In genomic region chr7:130205084-130205947, GRCh38 we compare ENCODE assay signal across 1 cellular context.
TF ChIP-seq lines count a peak whose summit lies in the region.

Gene TMEM209, minus strand, starts transcription at chr7:130205406. Its CDS starts 31 bp downstream, at chr7:130205375.

TF ChIP-seq in HepG2, 621 proteins besides CTCF, POLR2A, EP300 and RAD21 (continued from another document and continues in another):
- no peak for TF ChIP-seq ZBTB39 (CRISPR knock-in tag; IDR thresholded peaks at IDR 0.05)
- TF ChIP-seq JUND (CRISPR knock-in tag; IDR thresholded peaks at IDR 0.05), result no peak
- no peak for TF ChIP-seq MAF1 (CRISPR knock-in tag; IDR thresholded peaks at IDR 0.05; ENCODE audit: borderline replicate concordance)
- TF ChIP-seq, protein P1, sequence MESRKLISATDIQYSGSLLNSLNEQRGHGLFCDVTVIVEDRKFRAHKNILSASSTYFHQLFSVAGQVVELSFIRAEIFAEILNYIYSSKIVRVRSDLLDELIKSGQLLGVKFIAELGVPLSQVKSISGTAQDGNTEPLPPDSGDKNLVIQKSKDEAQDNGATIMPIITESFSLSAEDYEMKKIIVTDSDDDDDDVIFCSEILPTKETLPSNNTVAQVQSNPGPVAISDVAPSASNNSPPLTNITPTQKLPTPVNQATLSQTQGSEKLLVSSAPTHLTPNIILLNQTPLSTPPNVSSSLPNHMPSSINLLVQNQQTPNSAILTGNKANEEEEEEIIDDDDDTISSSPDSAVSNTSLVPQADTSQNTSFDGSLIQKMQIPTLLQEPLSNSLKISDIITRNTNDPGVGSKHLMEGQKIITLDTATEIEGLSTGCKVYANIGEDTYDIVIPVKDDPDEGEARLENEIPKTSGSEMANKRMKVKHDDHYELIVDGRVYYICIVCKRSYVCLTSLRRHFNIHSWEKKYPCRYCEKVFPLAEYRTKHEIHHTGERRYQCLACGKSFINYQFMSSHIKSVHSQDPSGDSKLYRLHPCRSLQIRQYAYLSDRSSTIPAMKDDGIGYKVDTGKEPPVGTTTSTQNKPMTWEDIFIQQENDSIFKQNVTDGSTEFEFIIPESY (CRISPR knock-in tag; IDR thresholded peaks at IDR 0.05), result no peak
- 0 out of 2 replicates have a peak, but pooled peaks have one; percentile 46 for TF ChIP-seq ZNF619 (CRISPR knock-in tag; IDR thresholded peaks at IDR 0.05)
- peak; percentile 88; the same call in 1 of the 2 replicates for TF ChIP-seq NFKB2 (CRISPR knock-in tag; IDR thresholded peaks at IDR 0.05; ENCODE audit: borderline replicate concordance)
- no peak for TF ChIP-seq FOXC1 (CRISPR knock-in tag; IDR thresholded peaks at IDR 0.05; ENCODE audit: borderline replicate concordance)
- no peak for TF ChIP-seq NFIB (CRISPR knock-in tag; IDR thresholded peaks at IDR 0.05; ENCODE audit: borderline replicate concordance)
- no peak for TF ChIP-seq FOXA1 (IDR thresholded peaks at IDR 0.05)
- TF ChIP-seq FOXA1 (CRISPR knock-in tag; IDR thresholded peaks at IDR 0.05), result no peak
- TF ChIP-seq ZBTB14 (CRISPR knock-in tag; IDR thresholded peaks at IDR 0.05), result no peak
- TF ChIP-seq ZNF564 (CRISPR knock-in tag; IDR thresholded peaks at IDR 0.05), result no peak
- no peak for TF ChIP-seq HNRNPK (IDR thresholded peaks at IDR 0.05; ENCODE audit: low read depth, low read length, poor library complexity, severe bottlenecking)
- no peak for TF ChIP-seq NR2F6 (IDR thresholded peaks at IDR 0.05)
- TF ChIP-seq NR2F6 (CRISPR knock-in tag; IDR thresholded peaks at IDR 0.05), result no peak
- TF ChIP-seq KDM3A (CRISPR knock-in tag; IDR thresholded peaks at IDR 0.05; ENCODE audit: low read depth), result peak; percentile 40; the same call in 1 of the 2 replicates
- TF ChIP-seq, protein P2, sequence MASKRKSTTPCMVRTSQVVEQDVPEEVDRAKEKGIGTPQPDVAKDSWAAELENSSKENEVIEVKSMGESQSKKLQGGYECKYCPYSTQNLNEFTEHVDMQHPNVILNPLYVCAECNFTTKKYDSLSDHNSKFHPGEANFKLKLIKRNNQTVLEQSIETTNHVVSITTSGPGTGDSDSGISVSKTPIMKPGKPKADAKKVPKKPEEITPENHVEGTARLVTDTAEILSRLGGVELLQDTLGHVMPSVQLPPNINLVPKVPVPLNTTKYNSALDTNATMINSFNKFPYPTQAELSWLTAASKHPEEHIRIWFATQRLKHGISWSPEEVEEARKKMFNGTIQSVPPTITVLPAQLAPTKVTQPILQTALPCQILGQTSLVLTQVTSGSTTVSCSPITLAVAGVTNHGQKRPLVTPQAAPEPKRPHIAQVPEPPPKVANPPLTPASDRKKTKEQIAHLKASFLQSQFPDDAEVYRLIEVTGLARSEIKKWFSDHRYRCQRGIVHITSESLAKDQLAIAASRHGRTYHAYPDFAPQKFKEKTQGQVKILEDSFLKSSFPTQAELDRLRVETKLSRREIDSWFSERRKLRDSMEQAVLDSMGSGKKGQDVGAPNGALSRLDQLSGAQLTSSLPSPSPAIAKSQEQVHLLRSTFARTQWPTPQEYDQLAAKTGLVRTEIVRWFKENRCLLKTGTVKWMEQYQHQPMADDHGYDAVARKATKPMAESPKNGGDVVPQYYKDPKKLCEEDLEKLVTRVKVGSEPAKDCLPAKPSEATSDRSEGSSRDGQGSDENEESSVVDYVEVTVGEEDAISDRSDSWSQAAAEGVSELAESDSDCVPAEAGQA (IDR thresholded peaks at IDR 0.05; ENCODE audit: low read depth), result no peak
- TF ChIP-seq, protein P2 (CRISPR knock-in tag; IDR thresholded peaks at IDR 0.05; ENCODE audit: borderline replicate concordance), result no peak
- no peak for TF ChIP-seq KLF15 (CRISPR knock-in tag; IDR thresholded peaks at IDR 0.05; ENCODE audit: borderline replicate concordance)
- 0 out of 2 replicates have a peak, but pooled peaks have one; percentile 34 for TF ChIP-seq ZMYM2 (CRISPR knock-in tag; IDR thresholded peaks at IDR 0.05)
- no peak for TF ChIP-seq DBP (CRISPR knock-in tag; IDR thresholded peaks at IDR 0.05; ENCODE audit: not compliant biosample characterization)
- TF ChIP-seq, protein P3, sequence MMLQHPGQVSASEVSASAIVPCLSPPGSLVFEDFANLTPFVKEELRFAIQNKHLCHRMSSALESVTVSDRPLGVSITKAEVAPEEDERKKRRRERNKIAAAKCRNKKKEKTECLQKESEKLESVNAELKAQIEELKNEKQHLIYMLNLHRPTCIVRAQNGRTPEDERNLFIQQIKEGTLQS (CRISPR knock-in tag; IDR thresholded peaks at IDR 0.05), result no peak
- TF ChIP-seq HNRNPH1 (optimal IDR thresholded peaks at IDR 0.05; ENCODE audit: low read depth, low read length), result no peak
- TF ChIP-seq SRSF9 (IDR thresholded peaks at IDR 0.05; ENCODE audit: borderline replicate concordance, insufficient read depth, low read depth, low read length, poor library complexity, severe bottlenecking), result no peak
- TF ChIP-seq, protein P4, sequence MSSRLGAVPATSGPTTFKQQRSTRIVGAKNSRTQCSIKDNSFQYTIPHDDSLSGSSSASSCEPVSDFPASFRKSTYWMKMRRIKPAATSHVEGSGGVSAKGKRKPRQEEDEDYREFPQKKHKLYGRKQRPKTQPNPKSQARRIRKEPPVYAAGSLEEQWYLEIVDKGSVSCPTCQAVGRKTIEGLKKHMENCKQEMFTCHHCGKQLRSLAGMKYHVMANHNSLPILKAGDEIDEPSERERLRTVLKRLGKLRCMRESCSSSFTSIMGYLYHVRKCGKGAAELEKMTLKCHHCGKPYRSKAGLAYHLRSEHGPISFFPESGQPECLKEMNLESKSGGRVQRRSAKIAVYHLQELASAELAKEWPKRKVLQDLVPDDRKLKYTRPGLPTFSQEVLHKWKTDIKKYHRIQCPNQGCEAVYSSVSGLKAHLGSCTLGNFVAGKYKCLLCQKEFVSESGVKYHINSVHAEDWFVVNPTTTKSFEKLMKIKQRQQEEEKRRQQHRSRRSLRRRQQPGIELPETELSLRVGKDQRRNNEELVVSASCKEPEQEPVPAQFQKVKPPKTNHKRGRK (CRISPR knock-in tag; IDR thresholded peaks at IDR 0.05), result no peak
- no peak for TF ChIP-seq NFE2L1 (CRISPR knock-in tag; IDR thresholded peaks at IDR 0.05; ENCODE audit: borderline replicate concordance)
- no peak for TF ChIP-seq SNRNP70 (IDR thresholded peaks at IDR 0.05; ENCODE audit: low read depth, low read length)
- TF ChIP-seq RNF2 (conservative IDR thresholded peaks at IDR 0.05; ENCODE audit: low read depth), result no peak
- no peak for TF ChIP-seq POLR2AphosphoS2 (IDR thresholded peaks at IDR 0.05; ENCODE audit: low read depth, low read length)
- TF ChIP-seq JARID2 (CRISPR knock-in tag; IDR thresholded peaks at IDR 0.05; ENCODE audit: insufficient replicate concordance), result peak; percentile 30
- TF ChIP-seq ZNF136 (CRISPR knock-in tag; IDR thresholded peaks at IDR 0.05; ENCODE audit: low read depth), result peak; percentile 86; the same call in 1 of the 2 replicates
- peak; percentile 78; the same call in 1 of the 2 replicates for TF ChIP-seq FOXK1 (CRISPR knock-in tag; IDR thresholded peaks at IDR 0.05; ENCODE audit: borderline replicate concordance, low read depth)
- TF ChIP-seq SAP130 (CRISPR knock-in tag; IDR thresholded peaks at IDR 0.05; ENCODE audit: low read depth), result peak; percentile 95
- no peak for TF ChIP-seq ZNF260 (CRISPR knock-in tag; IDR thresholded peaks at IDR 0.05; ENCODE audit: borderline replicate concordance, low read depth)
- TF ChIP-seq ZBTB4 (CRISPR knock-in tag; IDR thresholded peaks at IDR 0.05; ENCODE audit: borderline replicate concordance), result no peak
- TF ChIP-seq, protein P5, sequence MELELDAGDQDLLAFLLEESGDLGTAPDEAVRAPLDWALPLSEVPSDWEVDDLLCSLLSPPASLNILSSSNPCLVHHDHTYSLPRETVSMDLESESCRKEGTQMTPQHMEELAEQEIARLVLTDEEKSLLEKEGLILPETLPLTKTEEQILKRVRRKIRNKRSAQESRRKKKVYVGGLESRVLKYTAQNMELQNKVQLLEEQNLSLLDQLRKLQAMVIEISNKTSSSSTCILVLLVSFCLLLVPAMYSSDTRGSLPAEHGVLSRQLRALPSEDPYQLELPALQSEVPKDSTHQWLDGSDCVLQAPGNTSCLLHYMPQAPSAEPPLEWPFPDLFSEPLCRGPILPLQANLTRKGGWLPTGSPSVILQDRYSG (CRISPR knock-in tag; IDR thresholded peaks at IDR 0.05), result no peak
- TF ChIP-seq SNAPC2 (CRISPR knock-in tag; IDR thresholded peaks at IDR 0.05), result no peak
- TF ChIP-seq ZNF768 (CRISPR knock-in tag; IDR thresholded peaks at IDR 0.05), result peak; percentile 40; the same call in 1 of the 2 replicates
- no peak for TF ChIP-seq ZNF138 (CRISPR knock-in tag; IDR thresholded peaks at IDR 0.05; ENCODE audit: low read depth)
- peak; percentile 96 for TF ChIP-seq ELF1 (CRISPR knock-in tag; IDR thresholded peaks at IDR 0.05)
- TF ChIP-seq SMYD3 (CRISPR knock-in tag; IDR thresholded peaks at IDR 0.05), result peak; percentile 44; the same call in 1 of the 2 replicates
- peak; percentile 55 for TF ChIP-seq HCFC1 (IDR thresholded peaks at IDR 0.05; ENCODE audit: low read depth, low read length)
- TF ChIP-seq PHB2 (IDR thresholded peaks at IDR 0.05; ENCODE audit: partially characterized antibody), result no peak
- peak; percentile 77 for TF ChIP-seq ZSCAN31 (CRISPR knock-in tag; IDR thresholded peaks at IDR 0.05; ENCODE audit: low read depth)
- TF ChIP-seq ZC3H4 (CRISPR knock-in tag; IDR thresholded peaks at IDR 0.05; ENCODE audit: borderline replicate concordance), result no peak
- TF ChIP-seq CHD4 (IDR thresholded peaks at IDR 0.05; ENCODE audit: borderline replicate concordance, low read length), result no peak
- no peak for TF ChIP-seq MED13 (CRISPR knock-in tag; IDR thresholded peaks at IDR 0.05)
- TF ChIP-seq NR2C2 (CRISPR knock-in tag; IDR thresholded peaks at IDR 0.05; ENCODE audit: borderline replicate concordance), result peak; percentile 99
- TF ChIP-seq PPARG (CRISPR knock-in tag; conservative IDR thresholded peaks at IDR 0.05), result peak; percentile 38
